Comparison of ENCODE assay signal across 13 cellular contexts in genomic region chr20:38731738-38732113, GRCh38. TPM values are rescaled to one million over a fixed set of nuclear protein-coding genes. Genes with fewer than 3 reads are reported as not detected.
DNase-seq lines count a peak whose midpoint lies in the region; ATAC-seq and TF ChIP-seq lines count a peak whose summit lies in the region.
"Had no signal": no experiment of that assay in that cellular context is flagged by ENCODE, and none has a peak within 500 bp of the region (broad histone marks: within the 10 kb centered on the region; RNA-seq: fewer than 3 reads in every experiment).

No MANE protein-coding gene starts in this region.

- no TSS peak for BruUV-seq in Calu3 (replicated peaks; lab: Mats Ljungman, UMichigan)

- no peaks in the 10 kb centered on the region for H3K36me3 ChIP-seq in stomach
- H3K36me3 ChIP-seq: uterus, WERI-Rb-1 had no signal

- peaks cover 100% of the 10 kb centered on the region for H3K27me3 Mint-ChIP-seq in Calu3 (ENCODE audit: unreplicated experiment)
- peaks cover 96% of the 10 kb centered on the region for H3K27me3 Mint-ChIP-seq in T-helper 17 cell
- H3K27me3 Mint-ChIP-seq in naive thymus-derived CD8-positive, alpha-beta T cell, result peaks cover 68 to 100% (median 84%) of the 10 kb centered on the region in 5 donors

- CTCF ChIA-PET in Calu3 (lab: Charles Lee), result interaction anchor here (0.6 kb wide), 1 partner anchor 287 kb away, joined by 4 read pairs; no protein-coding TSS in a partner anchor

- H3K27ac Mint-ChIP-seq in Calu3 (ENCODE audit: unreplicated experiment), result no peak overlapping the region
- peak overlapping the region; percentile 77 for H3K27ac Mint-ChIP-seq in T-helper 17 cell
- no peak overlapping the region for H3K27ac Mint-ChIP-seq in naive thymus-derived CD8-positive, alpha-beta T cell

- H3K9me3 ChIP-seq in T-helper 17 cell (ENCODE audit: control insufficient read depth, low read length, poor library complexity, severe bottlenecking) (no peaks in the 10 kb centered on the region), stomach (peaks cover 0 to 11% (median 0%) of the 10 kb centered on the region in 4 donors)
- H3K9me3 ChIP-seq: uterus had no signal

- peaks cover 17 to 45% (median 36%) of the 10 kb centered on the region in 4 donors for H3K4me1 ChIP-seq in stomach
- H3K4me1 ChIP-seq: uterus had no signal

- peak overlapping the region; percentile 58 for H3K4me3 Mint-ChIP-seq in Calu3 (ENCODE audit: low read depth, unreplicated experiment)
- H3K4me3 Mint-ChIP-seq in T-helper 17 cell, result peak overlapping the region; percentile 83
- peak overlapping the region in 9 of 10 donors; percentile 14 to 85 (median 79) for H3K4me3 Mint-ChIP-seq in naive thymus-derived CD8-positive, alpha-beta T cell

- no peak for TF ChIP-seq EP300 in stomach (IDR thresholded peaks at IDR 0.05)

- H3K27ac ChIP-seq in C4-2B (no peak overlapping the region), stomach (no peak overlapping the region)
- H3K27ac ChIP-seq: epithelial cell of prostate, GM23248, uterus, WERI-Rb-1 had no signal

- H3K4me3 ChIP-seq in stomach, result peak overlapping the region in 2 of 4 donors; percentile 36 to 43
- H3K4me3 ChIP-seq: uterus had no signal

- peaks cover 13% of the 10 kb centered on the region for H3K36me3 Mint-ChIP-seq in Calu3 (ENCODE audit: insufficient read depth, unreplicated experiment)
- peaks cover 22% of the 10 kb centered on the region for H3K36me3 Mint-ChIP-seq in T-helper 17 cell (ENCODE audit: low read depth)
- H3K36me3 Mint-ChIP-seq in naive thymus-derived CD8-positive, alpha-beta T cell, result peaks cover 0 to 14% (median 2%) of the 10 kb centered on the region in 3 donors

- TF ChIP-seq POLR2A in stomach (IDR thresholded peaks at IDR 0.05), result no peak

- 33 to 69% (median 52%) methylated on average over 1 of the region's 1 CpG for WGBS in stomach, 5 donors

- H3K4me1 Mint-ChIP-seq in Calu3 (ENCODE audit: low read depth, unreplicated experiment) (peaks cover 22% of the 10 kb centered on the region), T-helper 17 cell (peaks cover 32% of the 10 kb centered on the region)
- H3K4me1 Mint-ChIP-seq in naive thymus-derived CD8-positive, alpha-beta T cell, result peaks cover 30 to 50% (median 47%) of the 10 kb centered on the region in 4 donors

- POLR2A ChIA-PET in naive thymus-derived CD8-positive, alpha-beta T cell (lab: Charles Lee), result interaction anchor here (1.1 kb wide), 1 partner anchor 17 kb away, joined by 3 read pairs; the partner anchor contains the start of gene ACTR5

- DNase-seq in Calu3 (no peak), T-helper 17 cell (no peak), stomach (no peak), C1 segment of cervical spinal cord (lab: John Stamatoyannopoulos, UW) (no peak)
- peak in 1 of 10 donors; percentile 43 for DNase-seq in naive thymus-derived CD8-positive, alpha-beta T cell

- H3K9me3 Mint-ChIP-seq in Calu3 (ENCODE audit: low read depth, unreplicated experiment), result no peaks in the 10 kb centered on the region
- H3K9me3 Mint-ChIP-seq in naive thymus-derived CD8-positive, alpha-beta T cell, result peaks cover 0 to 5% (median 0%) of the 10 kb centered on the region in 9 donors

- intact Hi-C loops in Calu3 (cut with micrococcal nuclease; ENCODE audit: unreplicated experiment) (loop anchor here (5.0 kb wide), 2 partner anchors 84 to 161 kb away; no protein-coding TSS in a partner anchor), stomach (cut with DNase I; ENCODE audit: low total_unique reads) (no loop called here)

- TF ChIP-seq CTCF in C4-2B (conservative IDR thresholded peaks at IDR 0.05), result peak; percentile 75
- TF ChIP-seq CTCF in Calu3 (IDR thresholded peaks at IDR 0.05; ENCODE audit: unreplicated experiment), result no peak
- no peak for TF ChIP-seq CTCF in stomach (IDR thresholded peaks at IDR 0.05)

- ATAC-seq in T-helper 17 cell (no peak), GM21717 (IDR thresholded peaks at IDR 0.05; ENCODE audit: unreplicated experiment) (no peak)
- no peak for ATAC-seq in naive thymus-derived CD8-positive, alpha-beta T cell

- peaks cover 41 to 100% (median 80%) of the 10 kb centered on the region in 3 donors for H3K27me3 ChIP-seq in stomach

RNA-seq across cellular contexts. Expression of gene SLC32A1, which starts 7.4 kb away (rescaled TPM):
- total RNA-seq in Calu3 (2022), result not detected in 2 replicates
- not detected for total RNA-seq in T-helper 17 cell
- not detected for total RNA-seq in naive thymus-derived CD8-positive, alpha-beta T cell
- polyA plus RNA-seq in naive thymus-derived CD8-positive, alpha-beta T cell, result not detected
- not detected for total RNA-seq in stomach
- polyA plus RNA-seq in stomach, result not detected
- total RNA-seq: GM23248, mucosa of gallbladder, Right ventricle myocardium inferior, uterus had no signal
- polyA plus RNA-seq: GM23248 had no signal

RNA-seq across cellular contexts. Expression of gene ACTR5, which starts 16.5 kb away (rescaled TPM):
- total RNA-seq in Calu3 (2022), result 12.9 and 14.7 TPM in 2 replicates
- total RNA-seq in T-helper 17 cell, result 10 to 100 TPM; 12.2 to 14.6 TPM
- total RNA-seq in naive thymus-derived CD8-positive, alpha-beta T cell, result 10 to 100 TPM; 20.7 to 21.8 TPM
- 10 to 100 TPM in 2 of 3 donors, 1 to 10 TPM in 1; 8.8 to 10.3 (median 10.2) TPM for polyA plus RNA-seq in naive thymus-derived CD8-positive, alpha-beta T cell
- 10 to 100 TPM in 2 of 5 donors, 1 to 10 TPM in 3; 3.6 to 68.1 (median 8.4) TPM for total RNA-seq in stomach
- polyA plus RNA-seq in stomach, result 1 to 10 TPM; 4.7 to 6.0 (median 5.7) TPM
